Comparison of ENCODE assay signal across 36 cellular contexts in genomic region chr6:155270566-155271091, GRCh38. TPM values are rescaled to one million over a fixed set of nuclear protein-coding genes. Genes with fewer than 3 reads are reported as not detected.
DNase-seq lines count a peak whose midpoint lies in the region; ATAC-seq and TF ChIP-seq lines count a peak whose summit lies in the region.
"Had no signal": no experiment of that assay in that cellular context is flagged by ENCODE, and none has a peak within 500 bp of the region (broad histone marks: within the 10 kb centered on the region; RNA-seq: fewer than 3 reads in every experiment).

No MANE protein-coding gene starts in this region.

- no peak for TF ChIP-seq CTCF in sigmoid colon (IDR thresholded peaks at IDR 0.05)

- H3K27me3 ChIP-seq in layer of hippocampus (ENCODE audit: control insufficient read depth, insufficient read depth, low read length): no peaks in the 10 kb centered on the region
- no peaks in the 10 kb centered on the region for H3K27me3 ChIP-seq in sigmoid colon
- H3K27me3 ChIP-seq: hepatocyte, vagina had no signal

- H3K4me1 ChIP-seq in sigmoid colon: peaks cover 0 to 41% (median 37%) of the 10 kb centered on the region in 4 donors

- 78 to 86% methylated on average over 7 of the region's 7 CpGs for WGBS in sigmoid colon, 2 donors

- peak overlapping the region; percentile 13 for H3K27ac ChIP-seq in layer of hippocampus (ENCODE audit: low read depth, low read length)
- no peak overlapping the region for H3K27ac ChIP-seq in sigmoid colon
- H3K27ac ChIP-seq: A549, hepatocyte, thoracic aorta, vagina had no signal

- TF ChIP-seq EP300 in sigmoid colon (IDR thresholded peaks at IDR 0.05): no peak

- H3K36me3 ChIP-seq in sigmoid colon: no peaks in the 10 kb centered on the region
- H3K36me3 ChIP-seq: thoracic aorta, vagina had no signal

- intact Hi-C loops in sigmoid colon (cut with DNase I): no loop called here

- DNase-seq in NCI-H748 (lab: John Stamatoyannopoulos, UW; ENCODE audit: unreplicated experiment) (peak; percentile 66), NCI-H748 treated with DMSO at 0.1 percent for 48 hours (lab: John Stamatoyannopoulos, UW) (no peak), NCI-H524 treated with DMSO at 0.1 percent for 48 hours (lab: John Stamatoyannopoulos, UW) (peak; percentile 48), retina (peak; percentile 39), sigmoid colon (no peak)
- no peak for DNase-seq in activated CD4-positive, alpha-beta T cell treated with anti-CD3 and anti-CD28 coated beads for 48 hours
- DNase-seq: activated CD4-positive, alpha-beta T cell treated with anti-CD3 and anti-CD28 coated beads for 36 hours; activated naive CD4-positive, alpha-beta T cell treated with anti-CD3 and anti-CD28 coated beads, Interleukin-2, amount 50 U/mL, for 16 hours; CD4-positive, alpha-beta memory T cell; EL; Kasumi-1; kidney glomerular epithelial cell; NCI-H1417 treated with DMSO at 0.1 percent for 48 hours; NCI-H2107; NCI-H526 treated with DMSO at 0.1 percent for 48 hours; SIG-M5; stimulated activated naive CD4-positive, alpha-beta T cell; SW 1271 had no signal

- TF ChIP-seq POLR2A in sigmoid colon (IDR thresholded peaks at IDR 0.05): no peak

- no peak overlapping the region for H3K4me3 ChIP-seq in sigmoid colon
- H3K4me3 ChIP-seq: A549, GM12878, hepatocyte, lung, skin epidermis, thoracic aorta, vagina had no signal

- H3K9me3 ChIP-seq in sigmoid colon: no peaks in the 10 kb centered on the region
- H3K9me3 ChIP-seq: A549, thoracic aorta, vagina had no signal

- no peak for ATAC-seq in GM21528 (IDR thresholded peaks at IDR 0.05; ENCODE audit: low FRiP score, unreplicated experiment)
- ATAC-seq: A549; activated CD4-positive, alpha-beta T cell treated with anti-CD3 and anti-CD28 coated beads for 36 hours; activated T-helper 17 cell treated with anti-CD3 and anti-CD28 coated beads, Interleukin-2, amount 50 U/mL, for 72 hours; GM12878; HepG2; natural killer cell treated with Interleukin-12 subunit alpha and Interleukin-12 subunit beta and Interleukin-15 and Interleukin-18, amount 100 ng/mL, for 72 hours had no signal

RNA-seq across cellular contexts. Expression of gene CLDN20, which starts 6.8 kb away (rescaled TPM):
- total RNA-seq in sigmoid colon: not detected
- polyA plus RNA-seq in sigmoid colon: not detected
- total RNA-seq: activated CD4-positive, alpha-beta T cell treated with anti-CD3 and anti-CD28 coated beads for 36 hours; activated T-helper 17 cell treated with anti-CD3 and anti-CD28 coated beads, Interleukin-2, amount 50 U/mL, for 72 hours; CD4-positive, alpha-beta memory T cell; cerebellum; endothelial cell of umbilical vein; frontal cortex; GM12878; H4; hepatocyte; HepG2; lung; natural killer cell treated with Interleukin-12 subunit alpha and Interleukin-12 subunit beta and Interleukin-15 and Interleukin-18, amount 100 ng/mL, for 72 hours; osteocyte; renal cortical epithelial cell; thoracic aorta; vagina had no signal
- polyA plus RNA-seq: A549; CD4-positive, alpha-beta memory T cell; endothelial cell of umbilical vein; HepG2; lung had no signal

RNA-seq across cellular contexts. Expression of gene TFB1M, which starts 43.7 kb away (rescaled TPM):
- total RNA-seq in sigmoid colon: 10 to 100 TPM; 10.7 to 22.2 (median 16.8) TPM
- polyA plus RNA-seq in sigmoid colon: 10 to 100 TPM; 10.9 to 15.1 (median 12.6) TPM

Comparison
In these comparisons a context has a peak if more than half of its experiments do, and no peak if none do; other contexts are left out.
1. DNase-seq: peak in NCI-H748 (single experiment), NCI-H524 treated with DMSO at 0.1 percent for 48 hours (single experiment) and retina (single experiment); none in NCI-H748 treated with DMSO at 0.1 percent for 48 hours (single experiment), sigmoid colon (single experiment) and activated CD4-positive, alpha-beta T cell treated with anti-CD3 and anti-CD28 coated beads for 48 hours (single experiment).